ENCODE assay signal across 26 cellular contexts in the genomic region with DNA sequence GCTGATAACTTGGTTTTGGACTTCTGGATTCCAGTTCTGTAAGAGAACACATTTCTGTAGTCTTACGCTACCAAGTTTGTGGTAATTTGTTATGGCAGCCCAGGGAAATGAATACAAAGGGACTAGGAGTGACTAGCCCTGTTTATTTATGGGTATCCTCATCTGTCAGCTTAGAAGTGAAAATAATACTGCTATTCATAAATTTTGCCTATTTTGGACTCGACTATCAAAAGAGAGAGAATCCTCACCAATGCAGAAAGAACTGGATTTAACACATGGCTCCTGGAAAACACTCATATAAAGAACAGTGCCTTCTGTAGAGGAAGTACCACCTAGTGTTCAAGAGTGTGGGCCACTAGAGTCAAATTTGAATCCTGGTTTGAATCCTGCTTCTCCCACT. TPM values are rescaled to one million over a fixed set of nuclear protein-coding genes. Genes with fewer than 3 reads are reported as not detected.
DNase-seq lines count a peak whose midpoint lies in the region; ATAC-seq and TF ChIP-seq lines count a peak whose summit lies in the region.
"Had no signal": no experiment of that assay in that cellular context is flagged by ENCODE, and none has a peak within 500 bp of the region (broad histone marks: within the 10 kb centered on the region; RNA-seq: fewer than 3 reads in every experiment).

No MANE protein-coding gene starts in this region.

- 85% methylated on average over 2 of the region's 2 CpGs for WGBS in right cardiac atrium

- H3K4me3 Mint-ChIP-seq in activated CD4-positive, alpha-beta T cell treated with anti-CD3 and anti-CD28 coated beads for 36 hours = no peak overlapping the region
- H3K4me3 Mint-ChIP-seq: CD4-positive, alpha-beta T cell; H9 had no signal

- CTCF ChIA-PET in activated CD4-positive, alpha-beta T cell treated with anti-CD3 and anti-CD28 coated beads for 36 hours (lab: Charles Lee) = interaction anchor here (0.8 to 3.1 kb wide), 6 partner anchors 10 to 145 kb away, joined by 3 to 23 read pairs (median 8); partner anchors contain the start of gene UTP25

- no peak overlapping the region for H3K4me3 ChIP-seq in left ventricle myocardium inferior
- no peak overlapping the region for H3K4me3 ChIP-seq in right cardiac atrium (ENCODE audit: low read length)
- no peak overlapping the region for H3K4me3 ChIP-seq in dorsolateral prefrontal cortex
- H3K4me3 ChIP-seq in H7 (ENCODE audit: insufficient read depth, low read depth, low read length) = no peak overlapping the region
- H3K4me3 ChIP-seq: BLaER1, GM12878 had no signal

- H3K4me1 ChIP-seq in left ventricle myocardium inferior = peaks cover 28% of the 10 kb centered on the region
- H3K4me1 ChIP-seq in right cardiac atrium (ENCODE audit: control insufficient read depth, insufficient read depth, low read length) = peaks cover 3% of the 10 kb centered on the region
- H3K4me1 ChIP-seq: BLaER1, Caco-2 had no signal

- intact Hi-C loops in activated CD4-positive, alpha-beta T cell treated with anti-CD3 and anti-CD28 coated beads for 36 hours (cut with DNase I, micrococcal nuclease) = no loop called here
- intact Hi-C loops in left ventricle myocardium inferior (cut with micrococcal nuclease) = no loop called here
- intact Hi-C loops in right cardiac atrium (cut with DNase I) = no loop called here
- intact Hi-C loops in dorsolateral prefrontal cortex (cut with DNase I) = no loop called here

- peaks cover 49% of the 10 kb centered on the region for H3K4me1 Mint-ChIP-seq in activated CD4-positive, alpha-beta T cell treated with anti-CD3 and anti-CD28 coated beads for 36 hours
- H3K4me1 Mint-ChIP-seq: H9 had no signal

- TF ChIP-seq CTCF in left ventricle myocardium inferior (IDR thresholded peaks at IDR 0.05; ENCODE audit: borderline replicate concordance) (no peak), dorsolateral prefrontal cortex (IDR thresholded peaks at IDR 0.05 in 54 of 56, conservative IDR thresholded peaks at IDR 0.05 in 2 of 56; ENCODE audit: low read depth in 1 of 56, partially characterized antibody in 56 of 56) (no peak)

- ATAC-seq in activated CD4-positive, alpha-beta T cell treated with anti-CD3 and anti-CD28 coated beads for 36 hours = peak; percentile 21
- ATAC-seq in right cardiac atrium = no peak
- ATAC-seq: GM12878 had no signal

- DNase-seq in activated CD4-positive, alpha-beta T cell treated with anti-CD3 and anti-CD28 coated beads for 36 hours = no peak
- no peak for DNase-seq in activated CD4-positive, alpha-beta T cell treated with anti-CD3 and anti-CD28 coated beads, Interleukin-2, amount 50 U/mL, for 48 hours
- DNase-seq in left ventricle myocardium inferior (no peak), right cardiac atrium (no peak), dorsolateral prefrontal cortex (no peak), NCI-H187 (lab: John Stamatoyannopoulos, UW) (no peak), H7 (no peak)
- DNase-seq in stimulated activated CD4-positive, alpha-beta T cell treated with anti-CD3 and anti-CD28 coated beads, Interleukin-15, amount 100 ng/mL, for 24 hours = no peak
- DNase-seq: ACHN; Caco-2; CD4-positive, alpha-beta T cell; DMS 273 treated with DMSO at 0.1 percent for 48 hours; DMS79 treated with DMSO at 0.1 percent for 48 hours; H9; NCI-H1092; NCI-H146; NCI-H2029 treated with DMSO at 0.1 percent for 48 hours; NCI-H226; NCI-H510A treated with DMSO at 0.1 percent for 48 hours; NCI-H748 treated with DMSO at 0.1 percent for 48 hours; SHP77 treated with DMSO at 0.1 percent for 48 hours had no signal

- H3K27me3 Mint-ChIP-seq in activated CD4-positive, alpha-beta T cell treated with anti-CD3 and anti-CD28 coated beads for 36 hours = no peaks in the 10 kb centered on the region
- H3K27me3 Mint-ChIP-seq: CD4-positive, alpha-beta T cell had no signal

- H3K36me3 Mint-ChIP-seq in activated CD4-positive, alpha-beta T cell treated with anti-CD3 and anti-CD28 coated beads for 36 hours (ENCODE audit: low read depth) = peaks cover 3% of the 10 kb centered on the region

- POLR2A ChIA-PET in activated CD4-positive, alpha-beta T cell treated with anti-CD3 and anti-CD28 coated beads for 36 hours (lab: Charles Lee) = interaction anchor here (2.0 kb wide), 1 partner anchor 9 kb away, joined by 5 read pairs; no protein-coding TSS in a partner anchor

- peak overlapping the region; percentile 77 for H3K27ac Mint-ChIP-seq in activated CD4-positive, alpha-beta T cell treated with anti-CD3 and anti-CD28 coated beads for 36 hours
- H3K27ac Mint-ChIP-seq: CD4-positive, alpha-beta T cell; H9 had no signal

- H3K9me3 Mint-ChIP-seq in activated CD4-positive, alpha-beta T cell treated with anti-CD3 and anti-CD28 coated beads for 36 hours (ENCODE audit: low read depth) = peaks cover 3% of the 10 kb centered on the region
- H3K9me3 Mint-ChIP-seq: CD4-positive, alpha-beta T cell; H9 had no signal

- H3K27ac ChIP-seq in left ventricle myocardium inferior (replicated peaks) (peak overlapping the region; percentile 64), right cardiac atrium (ENCODE audit: low read length) (no peak overlapping the region), dorsolateral prefrontal cortex (peak overlapping the region in 52 of 59 donors; percentile 6 to 92 (median 72))
- H3K27ac ChIP-seq: 22Rv1, BLaER1, RWPE1 had no signal

- H3K9me3 ChIP-seq in left ventricle myocardium inferior (replicated peaks) (no peaks in the 10 kb centered on the region), right cardiac atrium (ENCODE audit: control insufficient read depth, low read length) (no peaks in the 10 kb centered on the region)
- H3K9me3 ChIP-seq: BLaER1, Caco-2 had no signal

- H3K27me3 ChIP-seq in left ventricle myocardium inferior (ENCODE audit: low read depth) = no peaks in the 10 kb centered on the region
- no peaks in the 10 kb centered on the region for H3K27me3 ChIP-seq in right cardiac atrium (ENCODE audit: control insufficient read depth, insufficient read depth)
- no peaks in the 10 kb centered on the region for H3K27me3 ChIP-seq in dorsolateral prefrontal cortex
- H3K27me3 ChIP-seq in H7 (ENCODE audit: control insufficient read depth, insufficient read depth, low read length) = no peaks in the 10 kb centered on the region
- H3K27me3 ChIP-seq: BLaER1 had no signal

- H3K36me3 ChIP-seq in left ventricle myocardium inferior (no peaks in the 10 kb centered on the region), H7 (replicated peaks; ENCODE audit: control insufficient read depth, insufficient read depth, low read length) (no peaks in the 10 kb centered on the region)
- H3K36me3 ChIP-seq: BLaER1 had no signal

RNA-seq across cellular contexts. Expression of gene HSD11B1, which starts 22.6 kb away (rescaled TPM):
- total RNA-seq in activated CD4-positive, alpha-beta T cell treated with anti-CD3 and anti-CD28 coated beads for 36 hours = 1 to 10 TPM; 4.5 to 5.7 TPM
- total RNA-seq in left ventricle myocardium inferior = 4.1 TPM
- total RNA-seq in right cardiac atrium = 1 to 10 TPM; 1.0 to 4.3 (median 2.7) TPM
- 1.5 TPM for polyA plus RNA-seq in right cardiac atrium
- 10 to 100 TPM in 71 of 120 experiments, 1 to 10 TPM in 49; 1.3 to 41.9 (median 12.0) TPM for total RNA-seq in dorsolateral prefrontal cortex
- not detected in 2 replicates for total RNA-seq in H7 (2014; rRNA removed; shearing (Covaris generic))
- total RNA-seq: Caco-2, GM12878, H9, LHCN-M2 had no signal

RNA-seq across cellular contexts. Expression of gene TRAF3IP3, which starts 28.6 kb away (rescaled TPM):
- 100 to 1,000 TPM; 136 to 138 TPM for total RNA-seq in activated CD4-positive, alpha-beta T cell treated with anti-CD3 and anti-CD28 coated beads for 36 hours
- 1.2 TPM for total RNA-seq in left ventricle myocardium inferior
- 1 to 10 TPM in 3 of 4 donors, under 1 TPM in 1; 0.91 to 2.7 (median 1.4) TPM for total RNA-seq in right cardiac atrium
- 0.63 TPM for polyA plus RNA-seq in right cardiac atrium
- 1 to 10 TPM in 114 of 120 experiments, under 1 TPM in 6; 0.23 to 8.8 (median 2.7) TPM for total RNA-seq in dorsolateral prefrontal cortex
- not detected in 2 replicates for total RNA-seq in H7 (2014; rRNA removed; shearing (Covaris generic))
- total RNA-seq: Caco-2, H9, LHCN-M2 had no signal

RNA-seq across cellular contexts. Expression of gene G0S2, which starts 52.1 kb away (rescaled TPM):
- 10 to 100 TPM; 21.9 to 22.8 TPM for total RNA-seq in activated CD4-positive, alpha-beta T cell treated with anti-CD3 and anti-CD28 coated beads for 36 hours
- total RNA-seq in left ventricle myocardium inferior (307 TPM), right cardiac atrium (100 to 1,000 TPM in 3 of 4 donors, 10 to 100 TPM in 1; 77.4 to 414 (median 243) TPM), dorsolateral prefrontal cortex (10 to 100 TPM in 9 of 120 experiments, 1 to 10 TPM in 103, under 1 TPM in 8; 0.54 to 40.5 (median 2.6) TPM)
- 398 TPM for polyA plus RNA-seq in right cardiac atrium
- 0.48 and 0.74 TPM in 2 replicates for total RNA-seq in H7 (2014; rRNA removed; shearing (Covaris generic))

RNA-seq across cellular contexts. Expression of gene C1orf74, which starts 57.1 kb away (rescaled TPM):
- total RNA-seq in activated CD4-positive, alpha-beta T cell treated with anti-CD3 and anti-CD28 coated beads for 36 hours = 1 to 10 TPM; 3.7 to 4.3 TPM
- total RNA-seq in left ventricle myocardium inferior (1.9 TPM), right cardiac atrium (1 to 10 TPM; 1.9 to 3.3 (median 2.8) TPM), dorsolateral prefrontal cortex (1 to 10 TPM; 1.4 to 4.1 (median 2.8) TPM)
- polyA plus RNA-seq in right cardiac atrium = 1.4 TPM
- total RNA-seq in H7 (2014; rRNA removed; shearing (Covaris generic)) = 5.9 and 6.1 TPM in 2 replicates

Comparison
In these comparisons a context has a peak if more than half of its experiments do, and no peak if none do; other contexts are left out.
1. RNA of gene TRAF3IP3, which starts 28.6 kb away (total RNA-seq): 136 to 138 TPM in activated CD4-positive, alpha-beta T cell treated with anti-CD3 and anti-CD28 coated beads for 36 hours; 0.23 to 8.8 TPM in dorsolateral prefrontal cortex, 0.91 to 2.7 TPM in right cardiac atrium, 1.2 TPM in left ventricle myocardium inferior (single experiment) and not detected in H7; every median in the first group is over 10 times any median in the second.